In genomic region chr1:228212966-228213844, GRCh38 we compare ENCODE assay signal across 8 cellular contexts. TPM values are rescaled to one million over a fixed set of nuclear protein-coding genes. Genes with fewer than 3 reads are reported as not detected.
DNase-seq lines count a peak whose midpoint lies in the region; ATAC-seq and TF ChIP-seq lines count a peak whose summit lies in the region.

No MANE protein-coding gene starts in this region.

- intact Hi-C loops in adrenal gland (cut with DNase I) = no loop called here
- intact Hi-C loops in right cardiac atrium (cut with DNase I) = no loop called here
- intact Hi-C loops in vagina (cut with DNase I) = no loop called here

- peaks cover 11% of the 10 kb centered on the region for H3K27me3 ChIP-seq in adrenal gland
- H3K27me3 ChIP-seq in right cardiac atrium (ENCODE audit: control insufficient read depth, insufficient read depth) = no peaks in the 10 kb centered on the region
- no peaks in the 10 kb centered on the region for H3K27me3 ChIP-seq in rectal smooth muscle tissue (ENCODE audit: control insufficient read depth, insufficient read depth, low read length)
- no peaks in the 10 kb centered on the region for H3K27me3 ChIP-seq in vagina

- TF ChIP-seq CTCF in GM10248 (IDR thresholded peaks at IDR 0.05; ENCODE audit: control extremely low read depth, extremely low read depth, low read depth, missing control alignments) (peak; percentile 77), adrenal gland (IDR thresholded peaks at IDR 0.05) (peak; percentile 37 to 65 (median 48)), vagina (IDR thresholded peaks at IDR 0.05) (peak in 2 of 3 experiments; percentile 21 to 44)

- H3K9me3 ChIP-seq in adrenal gland (replicated peaks in 1 of 3) = no peaks in the 10 kb centered on the region
- H3K9me3 ChIP-seq in right cardiac atrium (ENCODE audit: control insufficient read depth, low read length) = no peaks in the 10 kb centered on the region
- H3K9me3 ChIP-seq in vagina = no peaks in the 10 kb centered on the region

- H3K36me3 ChIP-seq in adrenal gland (replicated peaks in 1 of 2) (no peaks in the 10 kb centered on the region), rectal smooth muscle tissue (ENCODE audit: control insufficient read depth, insufficient read depth, low read length) (no peaks in the 10 kb centered on the region), vagina (no peaks in the 10 kb centered on the region)

- POLR2A ChIA-PET in GM10248 (lab: Yijun Ruan, JAX) = interaction anchor here (0.5 kb wide), 1 partner anchor 266 kb away, joined by 8 read pairs; no protein-coding TSS in a partner anchor

- peak overlapping the region in 1 of 5 donors; percentile 49 for H3K27ac ChIP-seq in adrenal gland
- no peak overlapping the region for H3K27ac ChIP-seq in right cardiac atrium (ENCODE audit: low read length)
- no peak overlapping the region for H3K27ac ChIP-seq in rectal smooth muscle tissue (ENCODE audit: low read depth, low read length)
- peak overlapping the region; percentile 61 for H3K27ac ChIP-seq in vagina

- TF ChIP-seq POLR2A in adrenal gland (IDR thresholded peaks at IDR 0.05) (no peak), vagina (IDR thresholded peaks at IDR 0.05) (no peak)

- ATAC-seq in HG02623 (IDR thresholded peaks at IDR 0.05; ENCODE audit: unreplicated experiment) (peak; percentile 82), right cardiac atrium (peak; percentile 79 to 81)

- no peak overlapping the region for H3K9ac ChIP-seq in rectal smooth muscle tissue (ENCODE audit: low read length)

- DNase-seq in GM10248 (ENCODE audit: extremely low spot score) (peak; percentile 91), NCI-H1092 (lab: John Stamatoyannopoulos, UW) (peak; percentile 73), SW480 (ENCODE audit: low spot score) (peak; percentile 71), adrenal gland (peak; percentile 78 to 90 (median 85)), right cardiac atrium (peak; percentile 86 to 95 (median 95)), vagina (ENCODE audit: extremely low spot score in 2 of 2) (peak; percentile 83 to 96)

- CTCF ChIA-PET in GM10248 (lab: Yijun Ruan, JAX) = interaction anchor here (0.9 to 1.5 kb wide), 7 partner anchors 10 to 302 kb away, joined by 3 to 7 read pairs (median 3); no protein-coding TSS in a partner anchor

- peaks cover 5% of the 10 kb centered on the region in 2 donors for H3K4me1 ChIP-seq in adrenal gland (replicated peaks in 1 of 2)
- H3K4me1 ChIP-seq in right cardiac atrium (ENCODE audit: control insufficient read depth, insufficient read depth, low read length) = no peaks in the 10 kb centered on the region
- H3K4me1 ChIP-seq in rectal smooth muscle tissue (ENCODE audit: control insufficient read depth, insufficient read depth, low read length) = no peaks in the 10 kb centered on the region
- peaks cover 24% of the 10 kb centered on the region for H3K4me1 ChIP-seq in vagina

- WGBS in adrenal gland, 4 donors = 0 to 2% (median 1%) methylated on average over 9 to 67 of the region's 67 CpGs
- 4% methylated on average over 67 of the region's 67 CpGs for WGBS in right cardiac atrium

- H3K4me3 ChIP-seq in adrenal gland (peak overlapping the region in 2 of 4 donors; percentile 32 to 68), right cardiac atrium (ENCODE audit: low read length) (peak overlapping the region; percentile 3), rectal smooth muscle tissue (ENCODE audit: low read length) (peak overlapping the region; percentile 48), vagina (peak overlapping the region; percentile 51 to 65)

RNA-seq across cellular contexts. Expression of gene OBSCN, which starts 5.4 kb away (rescaled TPM):
- total RNA-seq in adrenal gland (10 to 100 TPM in 1 of 8 donors, 1 to 10 TPM in 7; 2.5 to 10.2 (median 6.7) TPM), right cardiac atrium (100 to 1,000 TPM; 144 to 196 (median 183) TPM), vagina (35.8 TPM)
- polyA plus RNA-seq in adrenal gland (10 to 100 TPM in 1 of 3 donors, 1 to 10 TPM in 1, under 1 TPM in 1; 0.90 to 18.0 (median 6.3) TPM), right cardiac atrium (234 TPM)

RNA-seq across cellular contexts. Expression of gene IBA57, which starts 47.6 kb away (rescaled TPM):
- total RNA-seq in adrenal gland = 10 to 100 TPM; 10.7 to 40.6 (median 17.8) TPM
- polyA plus RNA-seq in adrenal gland = 1 to 10 TPM; 1.4 to 3.8 (median 2.9) TPM
- 10 to 100 TPM in 2 of 4 donors, 1 to 10 TPM in 2; 8.3 to 12.0 (median 10.3) TPM for total RNA-seq in right cardiac atrium
- polyA plus RNA-seq in right cardiac atrium = 4.5 TPM
- 3.4 TPM for total RNA-seq in vagina
